1 cellular context compared by ENCODE assay signal in genomic region chr12:54038760-54039414, GRCh38.
TF ChIP-seq lines count a peak whose summit lies in the region.

No MANE protein-coding gene starts in this region.

TF ChIP-seq in HEK293, 187 proteins besides CTCF, POLR2A, EP300 and RAD21 (continued from another document):
- TF ChIP-seq ZNF18 (tag by site-specific recombination; IDR thresholded peaks at IDR 0.05) (no peak), YY1 (tag by site-specific recombination; IDR thresholded peaks at IDR 0.05) (no peak), GLI2 (tag by site-specific recombination; IDR thresholded peaks at IDR 0.05; ENCODE audit: borderline replicate concordance, low read depth) (no peak), ZNF785 (tag by site-specific recombination; IDR thresholded peaks at IDR 0.05) (no peak), ZNF621 (tag by site-specific recombination; IDR thresholded peaks at IDR 0.05) (no peak), ZNF830 (tag by site-specific recombination; IDR thresholded peaks at IDR 0.05; ENCODE audit: low read depth) (no peak), ZNF2 (tag by site-specific recombination; IDR thresholded peaks at IDR 0.05) (peak; percentile 48), ZNF366 (tag by site-specific recombination; conservative IDR thresholded peaks at IDR 0.05) (peak; percentile 81), ZNF37A (tag by site-specific recombination; IDR thresholded peaks at IDR 0.05) (no peak), MZF1 (tag by site-specific recombination; IDR thresholded peaks at IDR 0.05; ENCODE audit: borderline replicate concordance) (peak; percentile 73), ZNF624 (tag by site-specific recombination; IDR thresholded peaks at IDR 0.05) (no peak), ZBTB26 (tag by site-specific recombination; optimal IDR thresholded peaks at IDR 0.05) (no peak), ZNF248 (tag by site-specific recombination; IDR thresholded peaks at IDR 0.05) (no peak), HIC1 (tag by site-specific recombination; IDR thresholded peaks at IDR 0.05) (peak; percentile 71)
